16 cellular contexts compared by ENCODE assay signal in the genomic region with DNA sequence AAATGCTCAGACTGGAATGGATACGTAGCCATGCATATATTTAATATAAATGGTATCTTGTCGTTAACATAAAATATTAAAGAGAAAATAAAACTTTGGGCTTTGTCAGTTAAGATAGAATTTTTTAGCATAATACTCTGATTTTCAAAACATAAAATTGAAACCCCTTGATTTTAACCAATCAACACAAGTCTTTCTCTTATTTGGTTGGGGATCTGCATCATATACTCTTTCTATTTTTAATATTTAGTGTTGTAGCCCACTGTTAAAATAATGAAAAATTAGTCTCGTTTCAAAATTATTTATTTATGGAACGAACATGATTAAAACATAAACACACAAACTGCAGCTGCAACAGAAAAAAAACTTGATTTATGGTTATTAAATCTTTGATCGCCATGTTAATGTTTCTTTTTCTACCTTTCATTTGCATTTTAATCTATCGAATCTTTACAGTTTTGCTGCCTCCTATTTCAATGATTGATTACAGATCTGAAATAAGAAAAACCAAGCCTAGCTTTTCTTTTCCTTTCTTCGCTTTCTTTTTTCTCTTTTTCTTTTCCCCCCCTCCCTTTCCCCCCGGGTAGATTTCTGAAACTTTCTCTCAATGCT.
DNase-seq lines count a peak whose midpoint lies in the region; ATAC-seq and TF ChIP-seq lines count a peak whose summit lies in the region.
"Had no signal": no experiment of that assay in that cellular context is flagged by ENCODE, and none has a peak within 500 bp of the region (broad histone marks: within the 10 kb centered on the region; RNA-seq: fewer than 3 reads in every experiment).

No MANE protein-coding gene starts in this region.

- no peaks in the 10 kb centered on the region for H3K36me3 ChIP-seq in prostate gland

- no peaks in the 10 kb centered on the region for H3K36me3 Mint-ChIP-seq in activated T-helper 1 cell treated with anti-CD3 and anti-CD28 coated beads, Interleukin-12 subunit alpha, Interleukin-12 subunit beta, Interleukin-2, Interleukin-4 antibody, amounts not matched to agents 30 ng/mL and 10 ng/mL and 1 ng/mL, durations not matched to agents 14 hours and 24 hours and 36 hours (ENCODE audit: low read depth)

- H3K27ac ChIP-seq in AG04450 (ENCODE audit: low read depth, low read length) (peak overlapping the region; percentile 90), prostate gland (peak overlapping the region; percentile 79 to 89)

- WGBS in prostate gland: 38% methylated on average over 8 of the region's 8 CpGs

- no peaks in the 10 kb centered on the region for H3K27me3 ChIP-seq in AG04450 (ENCODE audit: control insufficient read depth, insufficient read depth, low read length)
- peaks cover 25% of the 10 kb centered on the region for H3K27me3 ChIP-seq in prostate gland (replicated peaks; ENCODE audit: insufficient read depth)

- TF ChIP-seq POLR2A in prostate gland (IDR thresholded peaks at IDR 0.05): no peak

- H3K4me1 ChIP-seq in prostate gland (replicated peaks): peaks cover 6% of the 10 kb centered on the region

- POLR2A ChIA-PET in AG04450 (lab: Yijun Ruan, JAX): interaction anchor here (0.7 to 3.6 kb wide), 2 partner anchors 146 to 1284 kb away, joined by 8 to 26 read pairs; partner anchors contain the start of gene MEIS1

- no peaks in the 10 kb centered on the region for H3K9me3 Mint-ChIP-seq in activated T-helper 1 cell treated with anti-CD3 and anti-CD28 coated beads, Interleukin-12 subunit alpha, Interleukin-12 subunit beta, Interleukin-2, Interleukin-4 antibody, amounts not matched to agents 30 ng/mL and 10 ng/mL and 1 ng/mL, durations not matched to agents 14 hours and 24 hours and 36 hours
- H3K9me3 Mint-ChIP-seq: nephron had no signal

- ATAC-seq in omental fat pad (ENCODE audit: low FRiP score): no peak
- ATAC-seq: activated CD8-positive, alpha-beta memory T cell treated with anti-CD3 and anti-CD28 coated beads, Interleukin-2, amount 10 ng/mL, durations not matched to agents 7 days and 5 days; left ventricle myocardium superior had no signal

- CTCF ChIA-PET in AG04450 (lab: Charles Lee): interaction anchor here (0.6 to 1.6 kb wide), 6 partner anchors 39 to 1071 kb away, joined by 3 to 8 read pairs (median 4); no protein-coding TSS in a partner anchor

- in situ Hi-C loops in GM13977 (cut with MboI; ENCODE audit: low pct_unique_long_range_greater_than_20kb, low sequenced_read_pairs, unreplicated experiment): loop anchor here (25.0 kb wide), 1 partner anchor 143 kb away; the partner anchor contains the start of gene MEIS1

- no peak for TF ChIP-seq CTCF in AG04450 (IDR thresholded peaks at IDR 0.05; ENCODE audit: low read depth, low read length)
- TF ChIP-seq CTCF in fibroblast of the aortic adventitia (IDR thresholded peaks at IDR 0.05; ENCODE audit: insufficient read depth, low read length): no peak
- TF ChIP-seq CTCF in prostate gland (IDR thresholded peaks at IDR 0.05): no peak
- TF ChIP-seq CTCF in GM13977 (IDR thresholded peaks at IDR 0.05; ENCODE audit: extremely low read depth, insufficient read depth, missing control alignments): no peak
- TF ChIP-seq CTCF in omental fat pad (IDR thresholded peaks at IDR 0.05): no peak

- peaks cover 46% of the 10 kb centered on the region for H3K27me3 Mint-ChIP-seq in activated T-helper 1 cell treated with anti-CD3 and anti-CD28 coated beads, Interleukin-12 subunit alpha, Interleukin-12 subunit beta, Interleukin-2, Interleukin-4 antibody, amounts not matched to agents 30 ng/mL and 10 ng/mL and 1 ng/mL, durations not matched to agents 14 hours and 24 hours and 36 hours (ENCODE audit: insufficient read depth)

- H3K4me3 Mint-ChIP-seq in activated T-helper 1 cell treated with anti-CD3 and anti-CD28 coated beads, Interleukin-12 subunit alpha, Interleukin-12 subunit beta, Interleukin-2, Interleukin-4 antibody, amounts not matched to agents 30 ng/mL and 10 ng/mL and 1 ng/mL, durations not matched to agents 14 hours and 24 hours and 36 hours: no peak overlapping the region
- H3K4me3 Mint-ChIP-seq: activated CD8-positive, alpha-beta memory T cell treated with anti-CD3 and anti-CD28 coated beads, Interleukin-2, amount 10 ng/mL, durations not matched to agents 7 days and 5 days had no signal

- intact Hi-C loops in activated T-helper 1 cell treated with anti-CD3 and anti-CD28 coated beads, Interleukin-12 subunit alpha, Interleukin-12 subunit beta, Interleukin-2, Interleukin-4 antibody, amounts not matched to agents 30 ng/mL and 10 ng/mL and 1 ng/mL, durations not matched to agents 14 hours and 24 hours and 36 hours (cut with micrococcal nuclease): no loop called here
- intact Hi-C loops in prostate gland (cut with DNase I): loop anchor here (10.0 kb wide), 2 partner anchors 894 to 1074 kb away; no protein-coding TSS in a partner anchor

- H3K4me3 ChIP-seq in AG04450 (ENCODE audit: low read depth, low read length): peak overlapping the region; percentile 62
- H3K4me3 ChIP-seq in fibroblast of the aortic adventitia (ENCODE audit: low read depth, low read length): peak overlapping the region; percentile 64
- no peak overlapping the region for H3K4me3 ChIP-seq in prostate gland

- no peaks in the 10 kb centered on the region for H3K4me1 Mint-ChIP-seq in activated T-helper 1 cell treated with anti-CD3 and anti-CD28 coated beads, Interleukin-12 subunit alpha, Interleukin-12 subunit beta, Interleukin-2, Interleukin-4 antibody, amounts not matched to agents 30 ng/mL and 10 ng/mL and 1 ng/mL, durations not matched to agents 14 hours and 24 hours and 36 hours (ENCODE audit: low read depth)
- H3K4me1 Mint-ChIP-seq: activated CD8-positive, alpha-beta memory T cell treated with anti-CD3 and anti-CD28 coated beads, Interleukin-2, amount 10 ng/mL, durations not matched to agents 7 days and 5 days had no signal

- DNase-seq in AG04450 (ENCODE audit: low read depth, low spot score): no peak
- no peak for DNase-seq in activated T-helper 1 cell treated with anti-CD3 and anti-CD28 coated beads, Interleukin-12 subunit alpha, Interleukin-12 subunit beta, Interleukin-2, Interleukin-4 antibody, amounts not matched to agents 30 ng/mL and 10 ng/mL and 1 ng/mL, durations not matched to agents 14 hours and 24 hours and 36 hours (ENCODE audit: low spot score)
- peak; percentile 59 for DNase-seq in fibroblast of the aortic adventitia (ENCODE audit: low read depth)
- no peak for DNase-seq in prostate gland (ENCODE audit: low spot score)
- no peak for DNase-seq in SKM-1 (lab: John Stamatoyannopoulos, UW; ENCODE audit: unreplicated experiment)
- no peak for DNase-seq in GM13977 (ENCODE audit: low spot score)
- DNase-seq in pons (ENCODE audit: low spot score): no peak
- DNase-seq in omental fat pad (ENCODE audit: low spot score): no peak
- DNase-seq: activated CD8-positive, alpha-beta memory T cell treated with anti-CD3 and anti-CD28 coated beads, Interleukin-2, amount 10 ng/mL, durations not matched to agents 7 days and 5 days; activated naive CD4-positive, alpha-beta T cell treated with Interleukin-2 at 50 U/mL for 16 hours; DMS 273 treated with DMSO at 0.1 percent for 48 hours; GOT3; left ventricle myocardium superior; NCI-H1092; stimulated activated naive CD4-positive, alpha-beta T cell had no signal

- peak overlapping the region; percentile 40 for H3K27ac Mint-ChIP-seq in activated T-helper 1 cell treated with anti-CD3 and anti-CD28 coated beads, Interleukin-12 subunit alpha, Interleukin-12 subunit beta, Interleukin-2, Interleukin-4 antibody, amounts not matched to agents 30 ng/mL and 10 ng/mL and 1 ng/mL, durations not matched to agents 14 hours and 24 hours and 36 hours

- H3K9me3 ChIP-seq in AG04450 (ENCODE audit: control insufficient read depth, insufficient read depth, low read length) (no peaks in the 10 kb centered on the region), prostate gland (no peaks in the 10 kb centered on the region)

Comparison
In these comparisons a context has a peak if more than half of its experiments do, and no peak if none do; other contexts are left out.
1. H3K4me3 ChIP-seq: peak in AG04450 (single experiment) and fibroblast of the aortic adventitia (single experiment); none in prostate gland (0 of 2).